ENCODE assay signal across 30 cellular contexts in genomic region chr21:14923468-14923867, GRCh38.
DNase-seq lines count a peak whose midpoint lies in the region; ATAC-seq and TF ChIP-seq lines count a peak whose summit lies in the region.
"Had no signal": no experiment of that assay in that cellular context is flagged by ENCODE, and none has a peak within 500 bp of the region (broad histone marks: within the 10 kb centered on the region; RNA-seq: fewer than 3 reads in every experiment).

No MANE protein-coding gene starts in this region.

- DNase-seq in mammary epithelial cell = peak; percentile 7
- DNase-seq in MCF 10A (ENCODE audit: unreplicated experiment) = no peak
- peak; percentile 61 for DNase-seq in astrocyte of the hippocampus (ENCODE audit: low read depth, low spot score)
- peak; percentile 28 for DNase-seq in foreskin melanocyte
- no peak for DNase-seq in activated CD4-positive, alpha-beta T cell treated with anti-CD3 and anti-CD28 coated beads for 36 hours
- DNase-seq in CD8-positive, alpha-beta memory T cell = no peak
- no peak for DNase-seq in NOMO-1 treated with DMSO at 0.1 percent for 48 hours (lab: John Stamatoyannopoulos, UW; ENCODE audit: unreplicated experiment)
- DNase-seq: activated CD4-positive, alpha-beta T cell treated with anti-CD3 and anti-CD28 coated beads, Interleukin-2, amount 50 U/mL, for 48 hours; activated CD8-positive, alpha-beta memory T cell treated with anti-CD3 and anti-CD28 coated beads, Interleukin-2, amount 50 U/mL, for 48 hours; body of pancreas; COR-L47; effector memory CD4-positive, alpha-beta T cell; heart left ventricle; left colon; NCI-H1694; NCI-H510A treated with DMSO at 0.1 percent for 48 hours; SHP77 treated with DMSO at 0.1 percent for 48 hours; T-helper 9 cell; transverse colon had no signal

- H3K4me1 Mint-ChIP-seq in MCF 10A (ENCODE audit: insufficient read depth, unreplicated experiment) = peaks cover 6% of the 10 kb centered on the region
- no peaks in the 10 kb centered on the region for H3K4me1 Mint-ChIP-seq in activated CD4-positive, alpha-beta T cell treated with anti-CD3 and anti-CD28 coated beads for 36 hours
- H3K4me1 Mint-ChIP-seq in CD8-positive, alpha-beta memory T cell = no peaks in the 10 kb centered on the region
- H3K4me1 Mint-ChIP-seq: activated T-helper 17 cell treated with anti-CD3 and anti-CD28 coated beads, Interleukin-2, amount 50 U/mL, for 72 hours had no signal

- CTCF ChIA-PET in mammary epithelial cell (lab: Charles Lee; ENCODE audit: low non-redundant PET) = no interaction called here
- CTCF ChIA-PET in MCF 10A (lab: Yijun Ruan, JAX) = no interaction called here
- CTCF ChIA-PET in activated CD4-positive, alpha-beta T cell treated with anti-CD3 and anti-CD28 coated beads for 36 hours (lab: Charles Lee) = no interaction called here
- CTCF ChIA-PET in CD8-positive, alpha-beta memory T cell (lab: Charles Lee) = no interaction called here

- H3K9ac ChIP-seq in mammary epithelial cell (ENCODE audit: insufficient read depth, low read length) = no peak overlapping the region
- H3K9ac ChIP-seq: KMS-11 had no signal

- no peak overlapping the region for H3K4me3 ChIP-seq in mammary epithelial cell (replicated peaks in 1 of 3; ENCODE audit: insufficient read depth in 1 of 3, low read depth in 2 of 3, low read length in 3 of 3)
- no peak overlapping the region for H3K4me3 ChIP-seq in CD8-positive, alpha-beta memory T cell (ENCODE audit: low read length)
- H3K4me3 ChIP-seq: body of pancreas, GM12878, heart left ventricle, skin epidermis, transverse colon had no signal

- H3K79me2 ChIP-seq in mammary epithelial cell (ENCODE audit: insufficient read depth, low read length) = no peaks in the 10 kb centered on the region

- no peaks in the 10 kb centered on the region for H3K4me1 ChIP-seq in mammary epithelial cell (ENCODE audit: insufficient read depth, low read length)
- no peaks in the 10 kb centered on the region for H3K4me1 ChIP-seq in CD8-positive, alpha-beta memory T cell (ENCODE audit: insufficient read depth, low read length)
- H3K4me1 ChIP-seq: body of pancreas, transverse colon had no signal

- 70% methylated on average over 1 of the region's 1 CpG for WGBS in mammary epithelial cell (ENCODE audit: low coverage, missing lambda C conversion rate)

- no peaks in the 10 kb centered on the region for H3K27me3 Mint-ChIP-seq in MCF 10A (ENCODE audit: insufficient read depth, unreplicated experiment)
- H3K27me3 Mint-ChIP-seq in activated CD4-positive, alpha-beta T cell treated with anti-CD3 and anti-CD28 coated beads for 36 hours = peaks cover 2% of the 10 kb centered on the region
- H3K27me3 Mint-ChIP-seq in CD8-positive, alpha-beta memory T cell = peaks cover 1 to 21% of the 10 kb centered on the region in 2 donors
- H3K27me3 Mint-ChIP-seq: memory B cell had no signal

- no TSS peak for BruUV-seq in mammary epithelial cell (replicated peaks; lab: Mats Ljungman, UMichigan)
- BruUV-seq in MCF 10A (replicated peaks; lab: Mats Ljungman, UMichigan) = no TSS peak

- H4K20me1 ChIP-seq in mammary epithelial cell (ENCODE audit: insufficient read depth, low read length) = no peaks in the 10 kb centered on the region

- H3K4me2 ChIP-seq in mammary epithelial cell (ENCODE audit: insufficient read depth, low read depth, low read length) = no peak overlapping the region
- H3K4me2 ChIP-seq: KMS-11 had no signal

- in situ Hi-C loops in mammary epithelial cell (cut with MboI; ENCODE audit: low sequenced_read_pairs in 2 of 2) = no loop called here

- H3K36me3 ChIP-seq in mammary epithelial cell (ENCODE audit: insufficient read depth, low read length) = no peaks in the 10 kb centered on the region
- no peaks in the 10 kb centered on the region for H3K36me3 ChIP-seq in CD8-positive, alpha-beta memory T cell (ENCODE audit: insufficient read depth, low read length)
- H3K36me3 ChIP-seq: heart left ventricle, neutrophil, transverse colon had no signal

- no peaks in the 10 kb centered on the region for H3K27me3 ChIP-seq in mammary epithelial cell (ENCODE audit: insufficient read depth, low read length)
- H3K27me3 ChIP-seq in CD8-positive, alpha-beta memory T cell (ENCODE audit: insufficient read depth, low read length, poor library complexity, severe bottlenecking) = no peaks in the 10 kb centered on the region
- H3K27me3 ChIP-seq: body of pancreas, heart left ventricle, neutrophil, transverse colon had no signal

- POLR2A ChIA-PET in MCF 10A (lab: Yijun Ruan, JAX) = interaction anchor here (1.0 kb wide), 1 partner anchor 15 kb away, joined by 4 read pairs; no protein-coding TSS in a partner anchor
- POLR2A ChIA-PET in activated CD4-positive, alpha-beta T cell treated with anti-CD3 and anti-CD28 coated beads for 36 hours (lab: Charles Lee) = no interaction called here
- POLR2A ChIA-PET in CD8-positive, alpha-beta memory T cell (lab: Charles Lee) = no interaction called here

- H2AFZ ChIP-seq in mammary epithelial cell (ENCODE audit: low read depth, low read length) = no peak overlapping the region

- no peak overlapping the region for H3K27ac ChIP-seq in mammary epithelial cell (ENCODE audit: insufficient read depth, low read depth, low read length)
- no peak overlapping the region for H3K27ac ChIP-seq in CD8-positive, alpha-beta memory T cell (ENCODE audit: low read depth, low read length)
- H3K27ac ChIP-seq: 22Rv1, body of pancreas, heart left ventricle, KMS-11, neutrophil, skin epidermis, transverse colon had no signal

- no peak overlapping the region for H3K27ac Mint-ChIP-seq in MCF 10A (ENCODE audit: low read depth, unreplicated experiment)
- H3K27ac Mint-ChIP-seq in activated CD4-positive, alpha-beta T cell treated with anti-CD3 and anti-CD28 coated beads for 36 hours = no peak overlapping the region
- H3K27ac Mint-ChIP-seq in CD8-positive, alpha-beta memory T cell = no peak overlapping the region
- H3K27ac Mint-ChIP-seq: activated naive CD8-positive, alpha-beta T cell; activated T-helper 17 cell treated with anti-CD3 and anti-CD28 coated beads, Interleukin-2, amount 50 U/mL, for 72 hours; memory B cell; WTC11 had no signal

- no peaks in the 10 kb centered on the region for H3K9me3 ChIP-seq in mammary epithelial cell (replicated peaks; ENCODE audit: insufficient read depth, low read length)
- H3K9me3 ChIP-seq in CD8-positive, alpha-beta memory T cell (ENCODE audit: low read length) = no peaks in the 10 kb centered on the region
- H3K9me3 ChIP-seq: body of pancreas, heart left ventricle, neutrophil, transverse colon had no signal

- H3K4me3 Mint-ChIP-seq in MCF 10A (ENCODE audit: unreplicated experiment) = no peak overlapping the region
- no peak overlapping the region for H3K4me3 Mint-ChIP-seq in activated CD4-positive, alpha-beta T cell treated with anti-CD3 and anti-CD28 coated beads for 36 hours
- H3K4me3 Mint-ChIP-seq in CD8-positive, alpha-beta memory T cell = no peak overlapping the region
- H3K4me3 Mint-ChIP-seq: activated naive CD8-positive, alpha-beta T cell; activated T-helper 17 cell treated with anti-CD3 and anti-CD28 coated beads, Interleukin-2, amount 50 U/mL, for 72 hours; memory B cell; WTC11 had no signal

- dilution Hi-C loops in mammary epithelial cell (cut with HindIII; ENCODE audit: low sequenced_read_pairs) = no loop called here

- ATAC-seq in activated CD4-positive, alpha-beta T cell treated with anti-CD3 and anti-CD28 coated beads for 36 hours = no peak
- no peak for ATAC-seq in GM19463 (IDR thresholded peaks at IDR 0.05; ENCODE audit: unreplicated experiment)
- ATAC-seq: activated T-helper 17 cell treated with anti-CD3 and anti-CD28 coated beads, Interleukin-2, amount 50 U/mL, for 72 hours; body of pancreas; GM12878; heart left ventricle; left colon; Panc1; WTC11 had no signal

- no peak for TF ChIP-seq CTCF in mammary epithelial cell (conservative IDR thresholded peaks at IDR 0.05 in 1 of 2, IDR thresholded peaks at IDR 0.05 in 1 of 2; ENCODE audit: extremely low read depth in 1 of 2, insufficient read depth in 1 of 2, low read depth in 1 of 2, low read length in 2 of 2)
- no peak for TF ChIP-seq CTCF in MCF 10A (IDR thresholded peaks at IDR 0.05; ENCODE audit: unreplicated experiment)

- peaks cover 5% of the 10 kb centered on the region for H3K36me3 Mint-ChIP-seq in MCF 10A (ENCODE audit: insufficient read depth, unreplicated experiment)
- H3K36me3 Mint-ChIP-seq in activated CD4-positive, alpha-beta T cell treated with anti-CD3 and anti-CD28 coated beads for 36 hours (ENCODE audit: low read depth) = no peaks in the 10 kb centered on the region
- peaks cover 0 to 14% (median 0%) of the 10 kb centered on the region in 3 donors for H3K36me3 Mint-ChIP-seq in CD8-positive, alpha-beta memory T cell
- H3K36me3 Mint-ChIP-seq: memory B cell, WTC11 had no signal

- intact Hi-C loops in mammary epithelial cell (cut with micrococcal nuclease) = no loop called here
- intact Hi-C loops in MCF 10A (cut with micrococcal nuclease) = no loop called here
- intact Hi-C loops in activated CD4-positive, alpha-beta T cell treated with anti-CD3 and anti-CD28 coated beads for 36 hours (cut with DNase I, micrococcal nuclease) = no loop called here

- no peaks in the 10 kb centered on the region for H3K9me3 Mint-ChIP-seq in MCF 10A (ENCODE audit: unreplicated experiment)
- no peaks in the 10 kb centered on the region for H3K9me3 Mint-ChIP-seq in activated CD4-positive, alpha-beta T cell treated with anti-CD3 and anti-CD28 coated beads for 36 hours (ENCODE audit: low read depth)
- H3K9me3 Mint-ChIP-seq in CD8-positive, alpha-beta memory T cell = peaks cover 0 to 9% (median 5%) of the 10 kb centered on the region in 5 donors
- H3K9me3 Mint-ChIP-seq: activated T-helper 17 cell treated with anti-CD3 and anti-CD28 coated beads, Interleukin-2, amount 50 U/mL, for 72 hours; memory B cell had no signal

Comparison
In these comparisons a context has a peak if more than half of its experiments do, and no peak if none do; other contexts are left out.
1. DNase-seq: peak in mammary epithelial cell (single experiment), astrocyte of the hippocampus (single experiment) and foreskin melanocyte (single experiment); none in MCF 10A (single experiment), activated CD4-positive, alpha-beta T cell treated with anti-CD3 and anti-CD28 coated beads for 36 hours (single experiment), CD8-positive, alpha-beta memory T cell (0 of 5) and NOMO-1 treated with DMSO at 0.1 percent for 48 hours (single experiment).